ENCODE assay signal across 19 cellular contexts in genomic region chr4:53920116-53920515, GRCh38.
DNase-seq lines count a peak whose midpoint lies in the region; ATAC-seq and TF ChIP-seq lines count a peak whose summit lies in the region.
"Had no signal": no experiment of that assay in that cellular context is flagged by ENCODE, and none has a peak within 500 bp of the region (broad histone marks: within the 10 kb centered on the region; RNA-seq: fewer than 3 reads in every experiment).

No MANE protein-coding gene starts in this region.

- POLR2A ChIA-PET in activated CD4-positive, alpha-beta T cell treated with anti-CD3 and anti-CD28 coated beads for 36 hours (lab: Charles Lee) = no interaction called here

- H3K4me1 ChIP-seq in esophagus muscularis mucosa = no peaks in the 10 kb centered on the region
- H3K4me1 ChIP-seq: SJSA1 had no signal

- peak; percentile 47 for ATAC-seq in activated CD4-positive, alpha-beta T cell treated with anti-CD3 and anti-CD28 coated beads for 36 hours
- ATAC-seq: effector memory CD8-positive, alpha-beta T cell; K562; mucosa of descending colon had no signal

- H3K27ac Mint-ChIP-seq in activated CD4-positive, alpha-beta T cell treated with anti-CD3 and anti-CD28 coated beads for 36 hours = no peak overlapping the region
- H3K27ac Mint-ChIP-seq: effector memory CD8-positive, alpha-beta T cell had no signal

- no peaks in the 10 kb centered on the region for H3K36me3 ChIP-seq in esophagus muscularis mucosa
- H3K36me3 ChIP-seq: SJSA1 had no signal

- CTCF ChIA-PET in activated CD4-positive, alpha-beta T cell treated with anti-CD3 and anti-CD28 coated beads for 36 hours (lab: Charles Lee) = interaction anchor here (0.8 to 2.7 kb wide), 5 partner anchors 10 to 313 kb away, joined by 4 to 12 read pairs (median 5); no protein-coding TSS in a partner anchor

- H3K4me1 Mint-ChIP-seq in activated CD4-positive, alpha-beta T cell treated with anti-CD3 and anti-CD28 coated beads for 36 hours = no peaks in the 10 kb centered on the region

- WGBS in esophagus muscularis mucosa = 57% methylated on average over 4 of the region's 4 CpGs

- peaks cover 0 to 29% (median 0%) of the 10 kb centered on the region in 4 donors for H3K27me3 ChIP-seq in esophagus muscularis mucosa
- H3K27me3 ChIP-seq: SJSA1 had no signal

- H3K27ac ChIP-seq in esophagus muscularis mucosa (replicated peaks in 1 of 4) = no peak overlapping the region
- H3K27ac ChIP-seq in skin epidermis = peak overlapping the region in 17 of 21 experiments; percentile 5 to 81 (median 67)
- H3K27ac ChIP-seq: SJSA1 had no signal

- intact Hi-C loops in activated CD4-positive, alpha-beta T cell treated with anti-CD3 and anti-CD28 coated beads for 36 hours (cut with DNase I, micrococcal nuclease) = loop anchor here in 1 of 2 experiments (10.0 kb wide), 1 partner anchor 175 kb away; no protein-coding TSS in a partner anchor
- intact Hi-C loops in esophagus muscularis mucosa (cut with DNase I) = no loop called here

- no peak for TF ChIP-seq CTCF in esophagus muscularis mucosa (IDR thresholded peaks at IDR 0.05)

- no peak for TF ChIP-seq POLR2A in esophagus muscularis mucosa (IDR thresholded peaks at IDR 0.05; ENCODE audit: low read depth)

- no peaks in the 10 kb centered on the region for H3K9me3 Mint-ChIP-seq in activated CD4-positive, alpha-beta T cell treated with anti-CD3 and anti-CD28 coated beads for 36 hours (ENCODE audit: low read depth)
- H3K9me3 Mint-ChIP-seq: effector memory CD8-positive, alpha-beta T cell had no signal

- DNase-seq in activated CD4-positive, alpha-beta T cell treated with anti-CD3 and anti-CD28 coated beads for 36 hours = no peak
- no peak for DNase-seq in activated CD4-positive, alpha-beta T cell treated with anti-CD3 and anti-CD28 coated beads for 4 hours
- DNase-seq in NCI-H526 treated with DMSO at 0.1 percent for 48 hours (lab: John Stamatoyannopoulos, UW) (peak; percentile 96), esophagus muscularis mucosa (ENCODE audit: extremely low spot score) (peak; percentile 42), superior temporal gyrus (ENCODE audit: extremely low spot score) (no peak), SKM-1 treated with dmso at 0.1 percent for 144 hours (lab: John Stamatoyannopoulos, UW; ENCODE audit: unreplicated experiment) (no peak), DMS153 treated with DMSO at 0.1 percent for 48 hours (lab: John Stamatoyannopoulos, UW; ENCODE audit: unreplicated experiment) (no peak)
- DNase-seq: activated CD4-positive, alpha-beta T cell treated with anti-CD3 and anti-CD28 coated beads, Interleukin-2, amount 50 U/mL, for 4 hours; activated T-cell treated with anti-CD3 and anti-CD28 coated beads, Interleukin-2, amount 50 U/mL, for 48 hours; central memory CD4-positive, alpha-beta T cell; effector memory CD8-positive, alpha-beta T cell; mucosa of descending colon; NCI-H1105 treated with DMSO at 0.1 percent for 48 hours; NCI-H2171 treated with DMSO at 0.1 percent for 48 hours; occipital lobe; T-helper 9 cell had no signal

- no peak for TF ChIP-seq EP300 in esophagus muscularis mucosa (IDR thresholded peaks at IDR 0.05)

- H3K36me3 Mint-ChIP-seq in activated CD4-positive, alpha-beta T cell treated with anti-CD3 and anti-CD28 coated beads for 36 hours (ENCODE audit: low read depth) = no peaks in the 10 kb centered on the region

- no peak overlapping the region for H3K4me3 Mint-ChIP-seq in activated CD4-positive, alpha-beta T cell treated with anti-CD3 and anti-CD28 coated beads for 36 hours
- H3K4me3 Mint-ChIP-seq: effector memory CD8-positive, alpha-beta T cell had no signal

- peaks cover 5% of the 10 kb centered on the region for H3K27me3 Mint-ChIP-seq in activated CD4-positive, alpha-beta T cell treated with anti-CD3 and anti-CD28 coated beads for 36 hours

- H3K4me3 ChIP-seq in esophagus muscularis mucosa = no peak overlapping the region
- H3K4me3 ChIP-seq in skin epidermis = no peak overlapping the region
- H3K4me3 ChIP-seq: K562, mucosa of descending colon, SJSA1 had no signal

- no peaks in the 10 kb centered on the region for H3K9me3 ChIP-seq in esophagus muscularis mucosa
- H3K9me3 ChIP-seq: mucosa of descending colon, SJSA1 had no signal

Comparison
In these comparisons a context has a peak if more than half of its experiments do, and no peak if none do; other contexts are left out.
1. DNase-seq: peak in NCI-H526 treated with DMSO at 0.1 percent for 48 hours (single experiment) and esophagus muscularis mucosa (single experiment); none in activated CD4-positive, alpha-beta T cell treated with anti-CD3 and anti-CD28 coated beads for 36 hours (single experiment), activated CD4-positive, alpha-beta T cell treated with anti-CD3 and anti-CD28 coated beads for 4 hours (0 of 2), superior temporal gyrus (single experiment), SKM-1 treated with dmso at 0.1 percent for 144 hours (single experiment) and DMS153 treated with DMSO at 0.1 percent for 48 hours (single experiment).
2. H3K27ac ChIP-seq: peak in skin epidermis (17 of 21); none in esophagus muscularis mucosa (0 of 4).